8 cellular contexts compared by ENCODE assay signal in the genomic region with DNA sequence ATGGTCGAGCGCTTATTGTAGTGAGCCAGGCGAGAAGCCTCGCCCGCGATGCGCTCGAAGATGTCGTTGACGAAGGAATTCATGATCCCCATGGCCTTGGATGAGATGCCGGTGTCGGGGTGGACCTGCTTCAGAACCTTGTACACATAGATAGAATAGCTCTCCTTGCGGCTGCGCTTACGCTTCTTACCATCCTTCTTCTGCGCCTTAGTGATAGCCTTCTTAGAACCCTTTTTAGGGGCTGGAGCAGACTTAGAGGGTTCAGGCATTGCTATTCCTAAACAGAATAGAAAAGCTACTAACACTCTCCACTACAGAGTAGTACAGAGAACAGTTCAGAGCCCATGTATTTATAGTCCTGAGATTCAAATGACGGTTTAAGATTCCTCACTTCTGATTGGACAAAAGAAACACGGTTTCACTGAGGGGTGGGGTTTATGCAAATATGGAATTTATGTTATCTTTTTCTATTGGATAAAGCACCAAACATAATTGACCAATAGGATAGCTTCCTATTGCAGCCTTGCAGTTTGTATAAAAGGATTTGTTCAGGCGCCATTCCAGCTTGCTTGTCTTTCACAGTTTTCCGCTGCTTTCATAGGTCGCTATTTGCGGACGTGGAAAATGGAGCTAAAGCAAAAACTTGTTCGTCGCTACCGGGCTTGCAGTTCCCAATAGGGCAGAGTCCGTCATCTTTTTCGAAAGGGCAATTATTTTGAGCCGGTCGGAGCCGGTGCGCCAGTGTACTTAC. TPM values are rescaled to one million over a fixed set of nuclear protein-coding genes. Genes with fewer than 3 reads are reported as not detected.
DNase-seq lines count a peak whose midpoint lies in the region; ATAC-seq and TF ChIP-seq lines count a peak whose summit lies in the region.

No MANE protein-coding gene starts in this region.

- peak in 2 of 3 donors; percentile 13 to 37 for TF ChIP-seq CTCF in ovary (IDR thresholded peaks at IDR 0.05)

- WGBS in ovary, 3 donors = 0 to 1% (median 0%) methylated on average over 32 of the region's 32 CpGs

- H3K27ac Mint-ChIP-seq in activated naive CD4-positive, alpha-beta T cell treated with anti-CD3 and anti-CD28 coated beads, Interleukin-2, amount 50 U/mL, for 72 hours = peak overlapping the region; percentile 97 to 100

- H3K27ac ChIP-seq in ovary = peak overlapping the region; percentile 67 to 98

- in situ Hi-C loops in KBM-7 (cut with MboI; ENCODE audit: low pct_unique_long_range_greater_than_20kb, low sequenced_read_pairs) = loop anchor here (25.0 kb wide), 1 partner anchor 1094 kb away; a partner anchor contains a TSS

- no peaks in the 10 kb centered on the region for H3K9me3 ChIP-seq in ovary

- peak; percentile 93 for DNase-seq in Ammon's horn (ENCODE audit: low spot score)
- DNase-seq in RPMI7951 (ENCODE audit: low read depth) = peak; percentile 98
- peak; percentile 78 to 80 for DNase-seq in activated naive CD4-positive, alpha-beta T cell treated with anti-CD3 and anti-CD28 coated beads, Interleukin-2, amount 50 U/mL, for 72 hours (ENCODE audit: low spot score in 2 of 2)
- peak; percentile 91 for DNase-seq in germinal center (ENCODE audit: low spot score)
- peak; percentile 60 to 88 (median 79) for DNase-seq in ovary
- no peak for DNase-seq in KBM-7

- peak overlapping the region; percentile 57 for H3K4me3 ChIP-seq in ovary

- H3K36me3 ChIP-seq in ovary = no peaks in the 10 kb centered on the region

- no peaks in the 10 kb centered on the region for H3K9me3 Mint-ChIP-seq in activated naive CD4-positive, alpha-beta T cell treated with anti-CD3 and anti-CD28 coated beads, Interleukin-2, amount 50 U/mL, for 72 hours

- TF ChIP-seq EP300 in ovary (IDR thresholded peaks at IDR 0.05) = no peak

- no peaks in the 10 kb centered on the region for H3K27me3 ChIP-seq in ovary

- intact Hi-C loops in ovary (cut with DNase I) = no loop called here

- peaks cover 8% of the 10 kb centered on the region for H3K4me1 ChIP-seq in ovary (ENCODE audit: insufficient read depth)

- ATAC-seq in HG03378 (IDR thresholded peaks at IDR 0.05; ENCODE audit: unreplicated experiment) = peak; percentile 75
- peak; percentile 75 to 78 for ATAC-seq in activated naive CD4-positive, alpha-beta T cell treated with anti-CD3 and anti-CD28 coated beads, Interleukin-2, amount 50 U/mL, for 72 hours

- TF ChIP-seq POLR2A in GM19099 (IDR thresholded peaks at IDR 0.05; ENCODE audit: extremely low read depth, insufficient read length, low read depth) (peak; percentile 84), ovary (IDR thresholded peaks at IDR 0.05) (peak; percentile 88)

- H3K36me3 Mint-ChIP-seq in activated naive CD4-positive, alpha-beta T cell treated with anti-CD3 and anti-CD28 coated beads, Interleukin-2, amount 50 U/mL, for 72 hours = peaks cover 4 to 8% of the 10 kb centered on the region in 2 donors

RNA-seq across cellular contexts. Expression of a gene that starts 43.7 kb away (rescaled TPM):
- 11.6 and 12.1 TPM in 2 replicates for total RNA-seq in RPMI7951 (2014; rRNA removed; shearing (Covaris generic))
- 1 to 10 TPM in 1 of 2 donors, under 1 TPM in 1; 0.23 to 2.1 TPM for total RNA-seq in activated naive CD4-positive, alpha-beta T cell treated with anti-CD3 and anti-CD28 coated beads, Interleukin-2, amount 50 U/mL, for 72 hours
- total RNA-seq in ovary = 1 to 10 TPM; 3.6 to 9.0 (median 7.4) TPM
- polyA plus RNA-seq in ovary = 10 to 100 TPM in 1 of 2 donors, 1 to 10 TPM in 1; 5.8 to 25.8 TPM
